In the genomic region with DNA sequence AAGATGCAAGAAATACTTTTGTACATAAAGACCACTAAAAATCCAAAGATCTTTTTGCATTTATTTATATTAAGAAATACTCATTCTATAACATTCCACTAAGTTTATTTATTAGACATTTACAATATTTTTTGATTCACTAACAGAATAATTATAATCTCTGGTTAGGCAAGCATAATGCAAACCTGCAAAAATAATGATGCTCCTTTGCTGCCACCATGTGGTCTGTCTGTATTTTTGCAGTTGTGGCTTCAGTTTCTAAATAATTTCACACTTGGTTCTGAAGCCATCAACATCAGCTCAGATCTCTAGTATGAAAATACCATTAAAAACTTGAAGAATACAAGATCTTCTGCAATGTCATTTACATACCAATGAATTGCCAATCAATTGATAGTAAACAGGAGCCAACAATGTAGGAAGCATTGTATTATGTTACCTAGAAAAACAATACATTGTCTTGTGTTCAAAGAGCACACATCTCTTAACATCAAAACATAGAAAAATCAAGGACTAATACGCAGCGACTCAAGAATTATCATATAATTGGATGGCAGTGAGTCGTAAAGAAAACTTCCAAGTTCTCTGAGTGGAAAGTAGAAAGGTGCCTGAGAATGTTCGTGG, we compare ENCODE assay signal across 8 cellular contexts. TPM values are rescaled to one million over a fixed set of nuclear protein-coding genes. Genes with fewer than 3 reads are reported as not detected.
DNase-seq lines count a peak whose midpoint lies in the region; ATAC-seq and TF ChIP-seq lines count a peak whose summit lies in the region.

No MANE protein-coding gene starts in this region.

- peak; percentile 77 for TF ChIP-seq CTCF in KMS-11 (conservative IDR thresholded peaks at IDR 0.05; ENCODE audit: low read depth, low read length)
- peak; percentile 79 for TF ChIP-seq CTCF in SK-N-SH (IDR thresholded peaks at IDR 0.05)
- peak; percentile 52 for TF ChIP-seq CTCF in cardiac fibroblast (IDR thresholded peaks at IDR 0.05; ENCODE audit: low read depth, low read length)
- peak; percentile 69 to 86 (median 78) for TF ChIP-seq CTCF in right lobe of liver (IDR thresholded peaks at IDR 0.05)

- no peak overlapping the region for H3K4me3 ChIP-seq in KMS-11 (IDR thresholded peaks at IDR 0.05; ENCODE audit: insufficient read depth, low read depth, low read length)
- H3K4me3 ChIP-seq in SK-N-SH (ENCODE audit: low read depth in 2 of 2, low read length in 1 of 2), result no peak overlapping the region
- no peak overlapping the region for H3K4me3 ChIP-seq in cardiac fibroblast (replicated peaks in 1 of 2; ENCODE audit: low read depth in 2 of 2, low read length in 2 of 2)
- no peak overlapping the region for H3K4me3 ChIP-seq in right lobe of liver

- POLR2A ChIA-PET in SK-N-SH (lab: Yijun Ruan, JAX), result no interaction called here

- H3K27ac ChIP-seq in KMS-11 (no peak overlapping the region), SK-N-SH (ENCODE audit: low read depth in 2 of 2, low read length in 1 of 2) (peak overlapping the region; percentile 89 to 100), right lobe of liver (no peak overlapping the region)

- peak; percentile 94 for TF ChIP-seq RAD21 in SK-N-SH (IDR thresholded peaks at IDR 0.05; ENCODE audit: low read length)

- DNase-seq in NCI-H1417 (lab: John Stamatoyannopoulos, UW) (peak; percentile 3 to 66 (median 8)), NCI-H1417 treated with DMSO at 0.1 percent for 48 hours (lab: John Stamatoyannopoulos, UW) (no peak), SK-N-SH (peak; percentile 32), cardiac fibroblast (ENCODE audit: low read depth in 2 of 2) (peak; percentile 82 to 88), right lobe of liver (no peak)
- DNase-seq in stimulated activated CD8-positive, alpha-beta memory T cell treated with anti-CD3 and anti-CD28 coated beads, Interleukin-15, amount 100 ng/mL, for 1 hour (ENCODE audit: low read depth), result peak; percentile 4

- ATAC-seq in GM21526 (IDR thresholded peaks at IDR 0.05; ENCODE audit: low FRiP score, unreplicated experiment) (peak; percentile 85), right lobe of liver (peak; percentile 72 to 83 (median 80))

- no peak overlapping the region for H3K9ac ChIP-seq in KMS-11
- H3K9ac ChIP-seq in SK-N-SH, result peak overlapping the region; percentile 56; the same call in 1 of the 2 replicates

- TF ChIP-seq EP300 in SK-N-SH (IDR thresholded peaks at IDR 0.05; ENCODE audit: borderline replicate concordance in 1 of 2, low read depth in 1 of 2, low read length in 1 of 2), result no peak

- 42% methylated on average over 4 of the region's 4 CpGs for WGBS in SK-N-SH (ENCODE audit: low lambda C conversion rate)
- 27% methylated on average over 4 of the region's 4 CpGs for WGBS in right lobe of liver (ENCODE audit: insufficient coverage, low coverage, low lambda C conversion rate, missing lambda C conversion rate)

- H3K36me3 ChIP-seq in KMS-11 (ENCODE audit: insufficient read depth) (no peaks in the 10 kb centered on the region), SK-N-SH (replicated peaks in 1 of 2; ENCODE audit: control insufficient read depth in 1 of 2, insufficient read depth in 2 of 2, low read length in 1 of 2) (peaks cover 0 to under 1% of the 10 kb centered on the region in 2 experiments), right lobe of liver (no peaks in the 10 kb centered on the region)

- intact Hi-C loops in right lobe of liver (cut with DNase I), result no loop called here

- no peaks in the 10 kb centered on the region for H3K9me3 ChIP-seq in SK-N-SH
- H3K9me3 ChIP-seq in right lobe of liver, result no peaks in the 10 kb centered on the region

- no peak overlapping the region for H3K4me2 ChIP-seq in KMS-11
- H3K4me2 ChIP-seq in SK-N-SH, result peak overlapping the region; percentile 20; the same call in 1 of the 2 replicates

- TF ChIP-seq POLR2A in right lobe of liver (IDR thresholded peaks at IDR 0.05), result no peak

- no peaks in the 10 kb centered on the region for H3K9me2 ChIP-seq in SK-N-SH

- H4K20me1 ChIP-seq in KMS-11 (ENCODE audit: insufficient read depth), result no peaks in the 10 kb centered on the region
- no peaks in the 10 kb centered on the region for H4K20me1 ChIP-seq in SK-N-SH (ENCODE audit: insufficient read depth)

- peaks cover 44% of the 10 kb centered on the region for H3F3A ChIP-seq in SK-N-SH (replicated peaks; ENCODE audit: insufficient read depth)

- no peak overlapping the region for H2AFZ ChIP-seq in KMS-11 (ENCODE audit: low read depth)
- H2AFZ ChIP-seq in SK-N-SH (ENCODE audit: low read depth), result peak overlapping the region; percentile 42

- CTCF ChIA-PET in SK-N-SH (lab: Yijun Ruan, JAX), result interaction anchor here (0.6 to 3.6 kb wide), 36 partner anchors 9 to 1985 kb away, joined by 3 to 26 read pairs (median 4); no protein-coding TSS in a partner anchor

- H3K79me2 ChIP-seq in KMS-11 (ENCODE audit: insufficient read depth, low read depth) (no peaks in the 10 kb centered on the region), SK-N-SH (ENCODE audit: insufficient read depth) (no peaks in the 10 kb centered on the region)

- H3K27me3 ChIP-seq in KMS-11 (ENCODE audit: insufficient read depth, low read depth) (no peaks in the 10 kb centered on the region), SK-N-SH (ENCODE audit: insufficient read depth) (no peaks in the 10 kb centered on the region), right lobe of liver (no peaks in the 10 kb centered on the region)

- H3K4me1 ChIP-seq in KMS-11 (ENCODE audit: low read depth, poor library complexity, severe bottlenecking), result no peaks in the 10 kb centered on the region
- H3K4me1 ChIP-seq in SK-N-SH (ENCODE audit: control insufficient read depth in 1 of 2, insufficient read depth in 2 of 2, low read depth in 1 of 2, low read length in 1 of 2), result peaks cover 18 to 33% of the 10 kb centered on the region in 2 experiments; a peak in 3 of 4 replicates
- H3K4me1 ChIP-seq in right lobe of liver, result no peaks in the 10 kb centered on the region

TF ChIP-seq in SK-N-SH, 30 proteins besides CTCF, POLR2A, EP300 and RAD21:
- TF ChIP-seq SMC3 (IDR thresholded peaks at IDR 0.05; ENCODE audit: low read depth, low read length) (peak; percentile 85), JUND (IDR thresholded peaks at IDR 0.05) (no peak)

RNA-seq across cellular contexts. Expression of gene WDR75, which starts 28.8 kb away (rescaled TPM):
- polyA plus RNA-seq in SK-N-SH (2012; rRNA removed), result 25.6 and 37.4 TPM in 2 replicates
- polyA plus RNA-seq in SK-N-SH (2012; cell fraction: cytosol; rRNA removed), result 31.5 and 35.6 TPM in 2 replicates
- polyA plus RNA-seq in SK-N-SH (2012; cell fraction: nucleus; rRNA removed), result 40.2 and 84.1 TPM in 2 replicates
- total RNA-seq in right lobe of liver, result 10 to 100 TPM in 4 of 6 experiments, 1 to 10 TPM in 2; 7.5 to 19.5 (median 11.8) TPM

Comparison
In these comparisons a context has a peak if more than half of its experiments do, and no peak if none do; other contexts are left out.
1. DNase-seq: peak in NCI-H1417 (3 of 3), SK-N-SH (single experiment), cardiac fibroblast (2 of 2) and stimulated activated CD8-positive, alpha-beta memory T cell treated with anti-CD3 and anti-CD28 coated beads, Interleukin-15, amount 100 ng/mL, for 1 hour (single experiment); none in NCI-H1417 treated with DMSO at 0.1 percent for 48 hours (single experiment) and right lobe of liver (0 of 3).
2. H3K27ac ChIP-seq: peak in SK-N-SH (2 of 2); none in KMS-11 (single experiment) and right lobe of liver (0 of 3).
3. Peak in every context shown above with its lines, with median percentiles within 50 percentile points of each other: CTCF ChIP-seq.